Comparison of ENCODE assay signal across 14 cellular contexts in genomic region chr9:33453999-33454660, GRCh38. TPM values are rescaled to one million over a fixed set of nuclear protein-coding genes. Genes with fewer than 3 reads are reported as not detected.
DNase-seq lines count a peak whose midpoint lies in the region; ATAC-seq and TF ChIP-seq lines count a peak whose summit lies in the region.
"Had no signal": no experiment of that assay in that cellular context is flagged by ENCODE, and none has a peak within 500 bp of the region (broad histone marks: within the 10 kb centered on the region; RNA-seq: fewer than 3 reads in every experiment).

No MANE protein-coding gene starts in this region.

- no peaks in the 10 kb centered on the region for H3K9me3 ChIP-seq in thymus (ENCODE audit: control insufficient read depth)
- H3K9me3 ChIP-seq: HAP-1 had no signal

- H3K36me3 Mint-ChIP-seq in activated naive CD4-positive, alpha-beta T cell treated with anti-CD3 and anti-CD28 coated beads for 36 hours (ENCODE audit: low read depth) = peaks cover 1% of the 10 kb centered on the region
- peaks cover 7% of the 10 kb centered on the region for H3K36me3 Mint-ChIP-seq in activated T-helper 2 cell treated with anti-CD3 and anti-CD28 coated beads, Interferon-gamma antibody, Interleukin-2, Interleukin-4, amounts not matched to agents 10 μg/mL and 5 μg/mL and 100 μg/mL, durations not matched to agents 14 hours and 24 hours and 36 hours (ENCODE audit: low read depth)
- no peaks in the 10 kb centered on the region for H3K36me3 Mint-ChIP-seq in chondrocyte (ENCODE audit: low read depth)
- H3K36me3 Mint-ChIP-seq: natural killer cell had no signal

- peak overlapping the region; percentile 89 for H3K27ac ChIP-seq in thymus (ENCODE audit: low read depth)

- H3K27me3 ChIP-seq in thymus (ENCODE audit: control insufficient read depth, insufficient read depth) = no peaks in the 10 kb centered on the region

- peaks cover 3% of the 10 kb centered on the region for H3K36me3 ChIP-seq in thymus (ENCODE audit: control insufficient read depth, insufficient read depth)
- H3K36me3 ChIP-seq: HAP-1 had no signal

- CTCF ChIA-PET in activated naive CD4-positive, alpha-beta T cell treated with anti-CD3 and anti-CD28 coated beads for 36 hours (lab: Charles Lee) = interaction anchor here (0.6 to 8.6 kb wide), 9 partner anchors 12 to 557 kb away, joined by 3 to 159 read pairs (median 8); partner anchors contain the start of gene AQP7

- intact Hi-C loops in activated naive CD4-positive, alpha-beta T cell treated with anti-CD3 and anti-CD28 coated beads for 36 hours (cut with micrococcal nuclease) = loop anchor here (1.0 to 10.0 kb wide), 5 partner anchors 8 to 899 kb away; partner anchors contain the start of genes NFX1, SMIM27 and TOPORS
- intact Hi-C loops in activated T-helper 2 cell treated with anti-CD3 and anti-CD28 coated beads, Interferon-gamma antibody, Interleukin-2, Interleukin-4, amounts not matched to agents 10 μg/mL and 5 μg/mL and 100 μg/mL, durations not matched to agents 14 hours and 24 hours and 36 hours (cut with micrococcal nuclease) = no loop called here

- H3K4me1 Mint-ChIP-seq in activated naive CD4-positive, alpha-beta T cell treated with anti-CD3 and anti-CD28 coated beads for 36 hours (ENCODE audit: low read depth) = peaks cover 73% of the 10 kb centered on the region
- H3K4me1 Mint-ChIP-seq in activated T-helper 2 cell treated with anti-CD3 and anti-CD28 coated beads, Interferon-gamma antibody, Interleukin-2, Interleukin-4, amounts not matched to agents 10 μg/mL and 5 μg/mL and 100 μg/mL, durations not matched to agents 14 hours and 24 hours and 36 hours (ENCODE audit: low read depth) = peaks cover 55% of the 10 kb centered on the region
- peaks cover 9% of the 10 kb centered on the region for H3K4me1 Mint-ChIP-seq in chondrocyte (ENCODE audit: low read depth)

- H3K27me3 Mint-ChIP-seq in activated naive CD4-positive, alpha-beta T cell treated with anti-CD3 and anti-CD28 coated beads for 36 hours (ENCODE audit: low read depth) = no peaks in the 10 kb centered on the region
- no peaks in the 10 kb centered on the region for H3K27me3 Mint-ChIP-seq in activated T-helper 2 cell treated with anti-CD3 and anti-CD28 coated beads, Interferon-gamma antibody, Interleukin-2, Interleukin-4, amounts not matched to agents 10 μg/mL and 5 μg/mL and 100 μg/mL, durations not matched to agents 14 hours and 24 hours and 36 hours (ENCODE audit: low read depth)
- H3K27me3 Mint-ChIP-seq in chondrocyte (ENCODE audit: low read depth) = no peaks in the 10 kb centered on the region

- no peak overlapping the region for H3K4me3 Mint-ChIP-seq in activated naive CD4-positive, alpha-beta T cell treated with anti-CD3 and anti-CD28 coated beads for 36 hours
- no peak overlapping the region for H3K4me3 Mint-ChIP-seq in activated T-helper 2 cell treated with anti-CD3 and anti-CD28 coated beads, Interferon-gamma antibody, Interleukin-2, Interleukin-4, amounts not matched to agents 10 μg/mL and 5 μg/mL and 100 μg/mL, durations not matched to agents 14 hours and 24 hours and 36 hours (ENCODE audit: low read depth)
- H3K4me3 Mint-ChIP-seq in chondrocyte (ENCODE audit: unreplicated experiment) = no peak overlapping the region
- H3K4me3 Mint-ChIP-seq: natural killer cell had no signal

- peak; percentile 61 for DNase-seq in activated naive CD4-positive, alpha-beta T cell treated with anti-CD3 and anti-CD28 coated beads for 36 hours
- no peak for DNase-seq in activated naive CD4-positive, alpha-beta T cell treated with anti-CD3 and anti-CD28 coated beads, Interleukin-2, amount 50 U/mL, for 16 hours
- no peak for DNase-seq in activated T-helper 2 cell treated with anti-CD3 and anti-CD28 coated beads, Interferon-gamma antibody, Interleukin-2, Interleukin-4, amounts not matched to agents 10 μg/mL and 5 μg/mL and 100 μg/mL, durations not matched to agents 14 hours and 24 hours and 36 hours (ENCODE audit: low spot score)
- DNase-seq in chondrocyte (ENCODE audit: low spot score) = no peak
- no peak for DNase-seq in NCI-H1417 treated with DMSO at 0.1 percent for 48 hours (lab: John Stamatoyannopoulos, UW)
- DNase-seq: activated CD4-positive, alpha-beta T cell treated with anti-CD3 and anti-CD28 coated beads, Interleukin-2, amount 50 U/mL, for 1 hour; MV-4-11; natural killer cell; NCI-H2171; SW 1271 had no signal

- H3K4me1 ChIP-seq in thymus (ENCODE audit: control insufficient read depth, insufficient read depth, low read length) = peaks cover 46% of the 10 kb centered on the region
- H3K4me1 ChIP-seq: HAP-1 had no signal

- H3K4me3 ChIP-seq in thymus (ENCODE audit: low read length) = no peak overlapping the region
- H3K4me3 ChIP-seq: HAP-1 had no signal

- TF ChIP-seq CTCF in chondrocyte (IDR thresholded peaks at IDR 0.05) = no peak

- no peaks in the 10 kb centered on the region for H3K9me3 Mint-ChIP-seq in activated naive CD4-positive, alpha-beta T cell treated with anti-CD3 and anti-CD28 coated beads for 36 hours
- H3K9me3 Mint-ChIP-seq in activated T-helper 2 cell treated with anti-CD3 and anti-CD28 coated beads, Interferon-gamma antibody, Interleukin-2, Interleukin-4, amounts not matched to agents 10 μg/mL and 5 μg/mL and 100 μg/mL, durations not matched to agents 14 hours and 24 hours and 36 hours = no peaks in the 10 kb centered on the region
- H3K9me3 Mint-ChIP-seq in chondrocyte (ENCODE audit: low read depth) = no peaks in the 10 kb centered on the region
- H3K9me3 Mint-ChIP-seq: natural killer cell had no signal

- 73% methylated on average over 11 of the region's 11 CpGs for WGBS in thymus

- H3K27ac Mint-ChIP-seq in activated naive CD4-positive, alpha-beta T cell treated with anti-CD3 and anti-CD28 coated beads for 36 hours = peak overlapping the region; percentile 83
- peak overlapping the region; percentile 35 for H3K27ac Mint-ChIP-seq in activated T-helper 2 cell treated with anti-CD3 and anti-CD28 coated beads, Interferon-gamma antibody, Interleukin-2, Interleukin-4, amounts not matched to agents 10 μg/mL and 5 μg/mL and 100 μg/mL, durations not matched to agents 14 hours and 24 hours and 36 hours
- H3K27ac Mint-ChIP-seq in chondrocyte (ENCODE audit: unreplicated experiment) = no peak overlapping the region
- H3K27ac Mint-ChIP-seq: natural killer cell had no signal

- peak; percentile 56 for ATAC-seq in HG02885 (IDR thresholded peaks at IDR 0.05; ENCODE audit: poor library complexity, unreplicated experiment)
- no peak for ATAC-seq in HG03108 (IDR thresholded peaks at IDR 0.05; ENCODE audit: unreplicated experiment)

RNA-seq across cellular contexts. Expression of gene AQP3, which starts 6.7 kb away (rescaled TPM):
- total RNA-seq in activated naive CD4-positive, alpha-beta T cell treated with anti-CD3 and anti-CD28 coated beads for 36 hours = 1 to 10 TPM; 7.2 to 8.1 TPM
- 2.1 TPM in 2 replicates for total RNA-seq in activated T-helper 2 cell treated with anti-CD3 and anti-CD28 coated beads, Interferon-gamma antibody, Interleukin-2, Interleukin-4, amounts not matched to agents 10 μg/mL and 5 μg/mL and 100 μg/mL, durations not matched to agents 14 hours and 24 hours and 36 hours
- polyA plus RNA-seq in thymus = 129 TPM
- 3.6 to 4.0 TPM (median 3.6 TPM) in 3 replicates for total RNA-seq in chondrocyte

RNA-seq across cellular contexts. Expression of gene NOL6, which starts 19.6 kb away (rescaled TPM):
- total RNA-seq in activated naive CD4-positive, alpha-beta T cell treated with anti-CD3 and anti-CD28 coated beads for 36 hours = 10 to 100 TPM; 38.2 to 38.6 TPM
- total RNA-seq in activated T-helper 2 cell treated with anti-CD3 and anti-CD28 coated beads, Interferon-gamma antibody, Interleukin-2, Interleukin-4, amounts not matched to agents 10 μg/mL and 5 μg/mL and 100 μg/mL, durations not matched to agents 14 hours and 24 hours and 36 hours = 61.9 and 65.3 TPM in 2 replicates
- 29.5 TPM for polyA plus RNA-seq in thymus
- total RNA-seq in chondrocyte = 30.4 to 48.1 TPM (median 31.1 TPM) in 3 replicates

RNA-seq across cellular contexts. Expression of gene AQP7, which starts 51.8 kb away (rescaled TPM):
- not detected for total RNA-seq in activated naive CD4-positive, alpha-beta T cell treated with anti-CD3 and anti-CD28 coated beads for 36 hours
- not detected in 2 replicates for total RNA-seq in activated T-helper 2 cell treated with anti-CD3 and anti-CD28 coated beads, Interferon-gamma antibody, Interleukin-2, Interleukin-4, amounts not matched to agents 10 μg/mL and 5 μg/mL and 100 μg/mL, durations not matched to agents 14 hours and 24 hours and 36 hours
- 1.3 TPM for polyA plus RNA-seq in thymus
- 0.30 to 0.80 TPM (median 0.33 TPM) in 3 replicates for total RNA-seq in chondrocyte
- total RNA-seq: natural killer cell had no signal
